ENCODE assay signal across 11 cellular contexts in genomic region chr4:186727977-186728519, GRCh38. TPM values are rescaled to one million over a fixed set of nuclear protein-coding genes. Genes with fewer than 3 reads are reported as not detected.
DNase-seq lines count a peak whose midpoint lies in the region; ATAC-seq, FAIRE-seq and TF ChIP-seq lines count a peak whose summit lies in the region.
"Had no signal": no experiment of that assay in that cellular context is flagged by ENCODE, and none has a peak within 500 bp of the region (broad histone marks: within the 10 kb centered on the region; RNA-seq: fewer than 3 reads in every experiment).

No MANE protein-coding gene starts in this region.

- H3K9me3 Mint-ChIP-seq in nephron progenitor cell = no peaks in the 10 kb centered on the region

- no peaks in the 10 kb centered on the region for H3K36me3 Mint-ChIP-seq in nephron progenitor cell (ENCODE audit: low read depth)

- no peak for DNase-seq in D721Med (ENCODE audit: insufficient read length, low spot score)
- peak; percentile 60 for DNase-seq in RPMI7951 (ENCODE audit: low read depth)
- no peak for DNase-seq in epithelial cell of proximal tubule (ENCODE audit: low read depth)
- DNase-seq in nephron progenitor cell = peak; percentile 29
- no peak for DNase-seq in COR-L47 (lab: John Stamatoyannopoulos, UW)
- no peak for DNase-seq in activated naive CD4-positive, alpha-beta T cell (lab: John Stamatoyannopoulos, UW)
- DNase-seq in sciatic nerve (ENCODE audit: low spot score) = no peak
- no peak for DNase-seq in urothelium cell line (ENCODE audit: low spot score)
- DNase-seq: activated CD4-positive, alpha-beta T cell treated with anti-CD3 and anti-CD28 coated beads, Interleukin-2, amount 50 U/mL, for 48 hours; DMS79; stimulated activated naive CD4-positive, alpha-beta T cell treated with Interleukin-2 at 50 U/mL for 16 hours had no signal

- H3K4me3 Mint-ChIP-seq in nephron progenitor cell = peak overlapping the region; percentile 96

- peak overlapping the region; percentile 75 for H3K4me3 ChIP-seq in epithelial cell of proximal tubule (ENCODE audit: low read depth, low read length)

- peaks cover 11% of the 10 kb centered on the region for H3K27me3 Mint-ChIP-seq in nephron progenitor cell (ENCODE audit: low read depth, poor library complexity)

- no peak overlapping the region for H3K27ac Mint-ChIP-seq in nephron progenitor cell

- H3K4me1 Mint-ChIP-seq in nephron progenitor cell = peaks cover 21% of the 10 kb centered on the region

- ATAC-seq in sciatic nerve = no peak

- peak; percentile 17 for TF ChIP-seq CTCF in D721Med (IDR thresholded peaks at IDR 0.05; ENCODE audit: insufficient read depth, missing control alignments)
- TF ChIP-seq CTCF in epithelial cell of proximal tubule (conservative IDR thresholded peaks at IDR 0.05; ENCODE audit: low read depth, low read length) = peak; percentile 38
- TF ChIP-seq CTCF in nephron progenitor cell (IDR thresholded peaks at IDR 0.05) = no peak

- FAIRE-seq in D721Med (lab: Jason Lieb, UNC) = no peak
- no peak for FAIRE-seq in urothelium cell line (lab: Jason Lieb, UNC)

- intact Hi-C loops in sciatic nerve (cut with DNase I) = loop anchor here (5.0 kb wide), 1 partner anchor 56 kb away; no protein-coding TSS in a partner anchor

RNA-seq across cellular contexts. Expression of gene FAT1, which starts 4.4 kb away (rescaled TPM):
- 92.8 and 111 TPM in 2 replicates for total RNA-seq in RPMI7951 (2014; rRNA removed; shearing (Covaris generic))
- total RNA-seq in epithelial cell of proximal tubule (109 and 178 TPM in 2 replicates), sciatic nerve (151 TPM)

Comparison
In these comparisons a context has a peak if more than half of its experiments do, and no peak if none do; other contexts are left out.
1. DNase-seq: peak in RPMI7951 (single experiment) and nephron progenitor cell (single experiment); none in D721Med (single experiment), epithelial cell of proximal tubule (single experiment), COR-L47 (single experiment), activated naive CD4-positive, alpha-beta T cell (0 of 4), sciatic nerve (single experiment) and urothelium cell line (single experiment).